Comparison of ENCODE assay signal across 17 cellular contexts in the genomic region with DNA sequence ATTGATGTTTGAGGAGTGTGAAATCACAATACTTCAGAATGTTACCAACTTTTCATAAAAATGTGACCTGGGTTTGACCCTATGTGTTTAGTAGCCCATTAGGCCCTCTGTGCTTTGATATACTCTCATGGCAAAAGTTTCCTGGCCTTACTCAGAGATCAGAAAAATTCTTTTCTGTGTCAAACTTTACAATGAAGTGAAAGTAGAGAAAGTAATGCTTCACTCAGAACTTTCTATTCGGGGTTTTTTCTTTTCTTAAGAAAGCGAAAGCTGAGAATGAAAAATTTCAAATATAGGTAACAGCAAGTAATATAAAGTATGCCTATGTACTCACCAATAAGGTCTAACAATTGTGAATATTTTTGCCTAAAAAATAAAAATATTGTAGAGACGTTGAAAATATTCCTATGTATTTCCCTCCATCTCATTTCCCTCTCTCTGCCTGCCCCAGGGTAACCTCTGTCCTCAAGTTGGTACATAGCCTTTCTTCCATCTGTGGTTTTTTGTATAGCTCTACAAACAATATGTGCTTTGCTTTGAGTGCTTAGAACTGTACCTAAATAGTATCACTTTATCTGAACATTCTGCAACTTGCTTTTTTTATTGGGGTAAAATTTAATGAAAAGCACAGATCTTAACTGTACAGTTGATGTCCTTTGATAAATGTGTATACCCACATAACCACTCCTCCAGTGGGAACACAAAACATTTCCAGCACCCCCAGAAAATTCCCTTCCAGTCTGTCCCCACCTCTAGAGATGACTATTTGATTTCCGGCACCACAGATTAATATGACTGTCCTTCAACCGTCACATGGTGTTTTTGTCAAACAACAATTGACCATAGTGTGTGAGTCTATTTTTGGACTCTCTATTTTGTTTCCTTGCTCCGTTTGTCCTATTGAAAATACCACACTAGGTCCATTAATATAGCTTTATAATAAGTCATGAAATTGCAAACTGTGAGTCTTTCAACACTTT. TPM values are rescaled to one million over a fixed set of nuclear protein-coding genes. Genes with fewer than 3 reads are reported as not detected.
DNase-seq lines count a peak whose midpoint lies in the region; ATAC-seq, FAIRE-seq and TF ChIP-seq lines count a peak whose summit lies in the region.
"Had no signal": no experiment of that assay in that cellular context is flagged by ENCODE, and none has a peak within 500 bp of the region (broad histone marks: within the 10 kb centered on the region; RNA-seq: fewer than 3 reads in every experiment).

No MANE protein-coding gene starts in this region.

- no peak overlapping the region for H3K4me2 ChIP-seq in hepatocyte
- H3K4me2 ChIP-seq: PC-9 had no signal

- 82% methylated on average over 6 of the region's 6 CpGs for WGBS in hepatocyte (ENCODE audit: low lambda C conversion rate, missing lambda C conversion rate)

- H3K36me3 ChIP-seq in CD4-positive, alpha-beta memory T cell (ENCODE audit: insufficient read depth, low read length) = peaks cover 14% of the 10 kb centered on the region
- no peaks in the 10 kb centered on the region for H3K36me3 ChIP-seq in hepatocyte (replicated peaks; ENCODE audit: insufficient read depth, low read depth)

- intact Hi-C loops in CD4-positive, alpha-beta memory T cell (cut with micrococcal nuclease) = no loop called here
- intact Hi-C loops in activated T-helper 2 cell treated with anti-CD3 and anti-CD28 coated beads, Interferon-gamma antibody, Interleukin-2, Interleukin-4, amounts not matched to agents 10 μg/mL and 5 μg/mL and 100 μg/mL, durations not matched to agents 14 hours and 24 hours and 36 hours (cut with micrococcal nuclease) = no loop called here

- ATAC-seq in GM18519 (IDR thresholded peaks at IDR 0.05; ENCODE audit: low FRiP score, unreplicated experiment) (peak; percentile 41), HG02678 (IDR thresholded peaks at IDR 0.05; ENCODE audit: unreplicated experiment) (peak; percentile 51), GM19467 (IDR thresholded peaks at IDR 0.05; ENCODE audit: unreplicated experiment) (no peak)

- no peak overlapping the region for H3K4me3 ChIP-seq in CD4-positive, alpha-beta memory T cell (ENCODE audit: low read length in 2 of 2)
- H3K4me3 ChIP-seq in hepatocyte = no peak overlapping the region
- H3K4me3 ChIP-seq: PC-9 had no signal

- no peak overlapping the region for H2AFZ ChIP-seq in hepatocyte
- H2AFZ ChIP-seq: PC-9 had no signal

- no peak overlapping the region for H3K27ac ChIP-seq in CD4-positive, alpha-beta memory T cell (ENCODE audit: low read depth, low read length)
- H3K27ac ChIP-seq in hepatocyte = no peak overlapping the region
- H3K27ac ChIP-seq: PC-9 had no signal

- H3K27ac Mint-ChIP-seq in CD4-positive, alpha-beta memory T cell = peak overlapping the region in 5 of 7 donors; percentile 12 to 53 (median 28)
- peak overlapping the region; percentile 8 for H3K27ac Mint-ChIP-seq in activated T-helper 2 cell treated with anti-CD3 and anti-CD28 coated beads, Interferon-gamma antibody, Interleukin-2, Interleukin-4, amounts not matched to agents 10 μg/mL and 5 μg/mL and 100 μg/mL, durations not matched to agents 14 hours and 24 hours and 36 hours

- POLR2A ChIA-PET in CD4-positive, alpha-beta memory T cell (lab: Charles Lee; ENCODE audit: partially characterized antibody) = interaction anchor here (1.8 kb wide), 1 partner anchor 10 kb away, joined by 6 read pairs; the partner anchor contains the start of gene ACKR3

- H3K9me2 ChIP-seq in hepatocyte (replicated peaks; ENCODE audit: insufficient read depth) = no peaks in the 10 kb centered on the region

- DNase-seq in CD4-positive, alpha-beta memory T cell = no peak
- no peak for DNase-seq in activated T-helper 2 cell treated with anti-CD3 and anti-CD28 coated beads, Interferon-gamma antibody, Interleukin-2, Interleukin-4, amounts not matched to agents 10 μg/mL and 5 μg/mL and 100 μg/mL, durations not matched to agents 14 hours and 24 hours and 36 hours (ENCODE audit: low spot score)
- DNase-seq in hepatocyte (ENCODE audit: low spot score) (no peak), OCI-M1 (lab: John Stamatoyannopoulos, UW) (no peak), HTR-8/SVneo (ENCODE audit: insufficient read length, low spot score) (no peak)
- DNase-seq: activated CD4-positive, CD25-positive, alpha-beta regulatory T cell; DMS79 treated with DMSO at 0.1 percent for 48 hours; NCI-H1048; NCI-H2227 treated with DMSO at 0.1 percent for 48 hours; PC-9; retina; stimulated activated CD4-positive, alpha-beta T cell treated with anti-CD3 and anti-CD28 coated beads, Interleukin-2, amount 100 ng/mL, for 24 hours; SW 1271 had no signal

- H3K4me1 ChIP-seq in CD4-positive, alpha-beta memory T cell (ENCODE audit: insufficient read depth, low read length) = peaks cover 31% of the 10 kb centered on the region
- H3K4me1 ChIP-seq in hepatocyte (ENCODE audit: insufficient read depth) = no peaks in the 10 kb centered on the region

- peaks cover 0 to 10% (median 7%) of the 10 kb centered on the region in 8 donors for H3K9me3 Mint-ChIP-seq in CD4-positive, alpha-beta memory T cell
- peaks cover 11% of the 10 kb centered on the region for H3K9me3 Mint-ChIP-seq in activated T-helper 2 cell treated with anti-CD3 and anti-CD28 coated beads, Interferon-gamma antibody, Interleukin-2, Interleukin-4, amounts not matched to agents 10 μg/mL and 5 μg/mL and 100 μg/mL, durations not matched to agents 14 hours and 24 hours and 36 hours

- no peak for FAIRE-seq in HTR-8/SVneo (lab: Jason Lieb, UNC)

- H3K4me3 Mint-ChIP-seq in CD4-positive, alpha-beta memory T cell = peak overlapping the region in 3 of 8 donors; percentile 25 to 57 (median 27)
- H3K4me3 Mint-ChIP-seq in activated T-helper 2 cell treated with anti-CD3 and anti-CD28 coated beads, Interferon-gamma antibody, Interleukin-2, Interleukin-4, amounts not matched to agents 10 μg/mL and 5 μg/mL and 100 μg/mL, durations not matched to agents 14 hours and 24 hours and 36 hours (ENCODE audit: low read depth) = no peak overlapping the region
- H3K4me3 Mint-ChIP-seq: nephron had no signal

- H3K4me1 Mint-ChIP-seq in CD4-positive, alpha-beta memory T cell = peaks cover 32 to 55% (median 46%) of the 10 kb centered on the region in 4 donors
- H3K4me1 Mint-ChIP-seq in activated T-helper 2 cell treated with anti-CD3 and anti-CD28 coated beads, Interferon-gamma antibody, Interleukin-2, Interleukin-4, amounts not matched to agents 10 μg/mL and 5 μg/mL and 100 μg/mL, durations not matched to agents 14 hours and 24 hours and 36 hours (ENCODE audit: low read depth) = peaks cover 40% of the 10 kb centered on the region

- CTCF ChIA-PET in CD4-positive, alpha-beta memory T cell (lab: Charles Lee; ENCODE audit: partially characterized antibody) = interaction anchor here (0.8 to 2.6 kb wide), 4 partner anchors 10 to 46 kb away, joined by 3 to 15 read pairs (median 8); partner anchors contain the start of gene ACKR3

- H3K27me3 Mint-ChIP-seq in CD4-positive, alpha-beta memory T cell = no peaks in the 10 kb centered on the region
- H3K27me3 Mint-ChIP-seq in activated T-helper 2 cell treated with anti-CD3 and anti-CD28 coated beads, Interferon-gamma antibody, Interleukin-2, Interleukin-4, amounts not matched to agents 10 μg/mL and 5 μg/mL and 100 μg/mL, durations not matched to agents 14 hours and 24 hours and 36 hours (ENCODE audit: low read depth) = no peaks in the 10 kb centered on the region

- H3K9me3 ChIP-seq in CD4-positive, alpha-beta memory T cell (ENCODE audit: control insufficient read depth in 1 of 2, low read length in 2 of 2) = no peaks in the 10 kb centered on the region
- H3K9me3 ChIP-seq in hepatocyte (ENCODE audit: low read depth) = peaks cover 5% of the 10 kb centered on the region

- no peaks in the 10 kb centered on the region for H3K79me2 ChIP-seq in hepatocyte

- no peaks in the 10 kb centered on the region for H4K20me1 ChIP-seq in hepatocyte (ENCODE audit: insufficient read depth, poor library complexity, severe bottlenecking)

- TF ChIP-seq CTCF in hepatocyte (IDR thresholded peaks at IDR 0.05; ENCODE audit: poor library complexity) = no peak

- H3K27me3 ChIP-seq in CD4-positive, alpha-beta memory T cell (ENCODE audit: insufficient read depth, low read length) = no peaks in the 10 kb centered on the region
- no peaks in the 10 kb centered on the region for H3K27me3 ChIP-seq in hepatocyte

- peaks cover 25 to 36% of the 10 kb centered on the region in 2 donors for H3K36me3 Mint-ChIP-seq in CD4-positive, alpha-beta memory T cell
- H3K36me3 Mint-ChIP-seq in activated T-helper 2 cell treated with anti-CD3 and anti-CD28 coated beads, Interferon-gamma antibody, Interleukin-2, Interleukin-4, amounts not matched to agents 10 μg/mL and 5 μg/mL and 100 μg/mL, durations not matched to agents 14 hours and 24 hours and 36 hours (ENCODE audit: low read depth) = peaks cover 43% of the 10 kb centered on the region

RNA-seq across cellular contexts. Expression of gene ACKR3, which starts 10.3 kb away (rescaled TPM):
- total RNA-seq in CD4-positive, alpha-beta memory T cell = 1 to 10 TPM; 4.2 TPM
- 1 to 10 TPM; 3.7 to 4.5 TPM for polyA plus RNA-seq in CD4-positive, alpha-beta memory T cell
- 1.8 and 2.7 TPM in 2 replicates for total RNA-seq in activated T-helper 2 cell treated with anti-CD3 and anti-CD28 coated beads, Interferon-gamma antibody, Interleukin-2, Interleukin-4, amounts not matched to agents 10 μg/mL and 5 μg/mL and 100 μg/mL, durations not matched to agents 14 hours and 24 hours and 36 hours
- 47.1 and 49.5 TPM in 2 replicates for total RNA-seq in hepatocyte
- polyA plus RNA-seq in hepatocyte = 58.9 and 61.4 TPM in 2 replicates
